15 cellular contexts compared by ENCODE assay signal in the genomic region with DNA sequence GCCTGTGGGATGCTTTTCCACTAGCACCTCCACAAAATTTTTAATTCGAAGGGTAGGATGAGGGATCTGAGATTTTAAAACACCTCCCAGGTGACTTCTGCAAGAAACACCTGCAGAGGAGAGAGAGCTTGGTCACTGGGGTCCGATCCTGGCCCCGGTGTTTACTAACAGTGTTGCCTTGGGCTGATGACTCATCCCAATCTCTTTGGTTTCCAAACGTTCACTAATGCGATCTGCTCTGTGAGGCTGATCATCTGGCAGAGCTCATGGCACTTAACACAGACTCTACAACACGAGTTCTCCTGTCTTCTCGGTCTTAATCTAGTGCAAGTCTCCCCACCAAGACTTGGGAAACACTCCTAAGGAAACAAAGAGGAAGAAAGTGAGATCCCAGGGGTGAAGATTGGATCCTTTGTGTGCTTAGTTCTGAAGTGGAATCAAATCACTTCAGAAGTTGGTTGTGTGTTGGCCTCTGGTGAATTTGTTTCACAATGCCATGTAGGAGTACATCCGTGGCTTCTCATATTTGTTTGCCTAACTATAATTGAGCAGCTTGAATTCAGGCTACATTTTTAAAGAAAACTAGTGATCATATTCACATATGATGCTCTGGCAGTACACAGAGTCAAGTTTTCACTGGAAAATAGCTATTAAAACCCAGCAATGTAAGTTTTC.
"Had no signal": no experiment of that assay in that cellular context is flagged by ENCODE, and none has a peak within 500 bp of the region (broad histone marks: within the 10 kb centered on the region; RNA-seq: fewer than 3 reads in every experiment).

No MANE protein-coding gene starts in this region.

- H3K27ac ChIP-seq: foreskin keratinocyte, psoas muscle, right lobe of liver, VCaP had no signal

- H3K36me3 ChIP-seq: right lobe of liver had no signal

- H3K4me3 ChIP-seq: psoas muscle, right lobe of liver had no signal

- ATAC-seq: esophagus mucosa; foreskin keratinocyte; psoas muscle; right lobe of liver; stimulated activated naive CD8-positive, alpha-beta T cell treated with anti-CD3 and anti-CD28 coated beads, Interleukin-15, amount 100 ng/mL, for 72 hours had no signal

- H3K27me3 ChIP-seq: foreskin keratinocyte, right lobe of liver had no signal

- H3K4me1 ChIP-seq: foreskin keratinocyte, psoas muscle, right lobe of liver had no signal

- H3K9me3 ChIP-seq: psoas muscle, right lobe of liver had no signal

- DNase-seq: activated CD4-positive, alpha-beta T cell treated with anti-CD3 and anti-CD28 coated beads for 1 hour; activated CD4-positive, alpha-beta T cell treated with anti-CD3 and anti-CD28 coated beads, Interleukin-2, amount 50 U/mL, for 4 hours; activated naive CD4-positive, alpha-beta T cell treated with anti-CD3 and anti-CD28 coated beads, Interleukin-2, amount 10 ng/mL, durations not matched to agents 7 days and 5 days; activated T-cell treated with anti-CD3 and anti-CD28 coated beads for 4 hours; foreskin keratinocyte; glutamatergic neuron; hypothalamus; kidney glomerular epithelial cell; nephron progenitor cell; occipital lobe; psoas muscle; right lobe of liver; stimulated activated naive CD8-positive, alpha-beta T cell treated with anti-CD3 and anti-CD28 coated beads, Interleukin-15, amount 100 ng/mL, for 72 hours had no signal
